ENCODE assay signal across 1 cellular context in genomic region chr1:207030522-207031009, GRCh38.
TF ChIP-seq lines count a peak whose summit lies in the region.

No MANE protein-coding gene starts in this region.

TF ChIP-seq in HepG2, 621 proteins besides CTCF, POLR2A, EP300 and RAD21 (continued from another document and continues in another):
- TF ChIP-seq KIAA2018 (CRISPR knock-in tag; IDR thresholded peaks at IDR 0.05; ENCODE audit: borderline replicate concordance) = no peak
- TF ChIP-seq ZNF350 (CRISPR knock-in tag; IDR thresholded peaks at IDR 0.05; ENCODE audit: borderline replicate concordance, low read depth) = no peak
- TF ChIP-seq ZNF670 (CRISPR knock-in tag; IDR thresholded peaks at IDR 0.05; ENCODE audit: borderline replicate concordance) = no peak
- peak; percentile 14; the same call in 1 of the 2 replicates for TF ChIP-seq ZMYM4 (CRISPR knock-in tag; IDR thresholded peaks at IDR 0.05)
- TF ChIP-seq ZNF513 (CRISPR knock-in tag; conservative IDR thresholded peaks at IDR 0.05) = no peak
- TF ChIP-seq ZNF234 (CRISPR knock-in tag; conservative IDR thresholded peaks at IDR 0.05) = no peak
- no peak for TF ChIP-seq ZNF800 (CRISPR knock-in tag; IDR thresholded peaks at IDR 0.05)
- TF ChIP-seq FUBP1 (CRISPR knock-in tag; IDR thresholded peaks at IDR 0.05; ENCODE audit: borderline replicate concordance) = no peak
- no peak for TF ChIP-seq ZNF276 (CRISPR knock-in tag; IDR thresholded peaks at IDR 0.05; ENCODE audit: low read depth)
- TF ChIP-seq ZNF253 (CRISPR knock-in tag; IDR thresholded peaks at IDR 0.05; ENCODE audit: borderline replicate concordance) = no peak
- 0 out of 2 replicates have a peak, but pooled peaks have one; percentile 24 for TF ChIP-seq TBX2 (CRISPR knock-in tag; IDR thresholded peaks at IDR 0.05; ENCODE audit: borderline replicate concordance)
- no peak for TF ChIP-seq ZNF788 (CRISPR knock-in tag; IDR thresholded peaks at IDR 0.05; ENCODE audit: borderline replicate concordance)
- no peak for TF ChIP-seq SIX4 (CRISPR knock-in tag; IDR thresholded peaks at IDR 0.05)
- no peak for TF ChIP-seq ZFP36 (IDR thresholded peaks at IDR 0.05; ENCODE audit: borderline replicate concordance, low read depth, low read length, partially characterized antibody)
- no peak for TF ChIP-seq HMG20A (CRISPR knock-in tag; IDR thresholded peaks at IDR 0.05; ENCODE audit: borderline replicate concordance)
- TF ChIP-seq PPARG (CRISPR knock-in tag; conservative IDR thresholded peaks at IDR 0.05) = peak; percentile 48; the same call in 1 of the 2 replicates
- no peak for TF ChIP-seq AHR (CRISPR knock-in tag; IDR thresholded peaks at IDR 0.05)
- TF ChIP-seq ZNF777 (CRISPR knock-in tag; IDR thresholded peaks at IDR 0.05) = no peak
- TF ChIP-seq TEF (CRISPR knock-in tag; IDR thresholded peaks at IDR 0.05) = no peak
- no peak for TF ChIP-seq SMARCC2 (IDR thresholded peaks at IDR 0.05)
- no peak for TF ChIP-seq JUNB (CRISPR knock-in tag; IDR thresholded peaks at IDR 0.05; ENCODE audit: borderline replicate concordance)
- 0 out of 2 replicates have a peak, but pooled peaks have one; percentile 9 for TF ChIP-seq CEBPG (CRISPR knock-in tag; IDR thresholded peaks at IDR 0.05)
- TF ChIP-seq ZNF577 (CRISPR knock-in tag; IDR thresholded peaks at IDR 0.05; ENCODE audit: borderline replicate concordance, low read depth) = no peak
- no peak for TF ChIP-seq ZNF576 (CRISPR knock-in tag; IDR thresholded peaks at IDR 0.05)
- no peak for TF ChIP-seq ZNF224 (CRISPR knock-in tag; IDR thresholded peaks at IDR 0.05)
- TF ChIP-seq ESRRA (CRISPR knock-in tag; IDR thresholded peaks at IDR 0.05; ENCODE audit: low read depth) = peak; percentile 29; the same call in 1 of the 2 replicates
- TF ChIP-seq MLLT10 (CRISPR knock-in tag; IDR thresholded peaks at IDR 0.05) = no peak
- no peak for TF ChIP-seq ZFP36L2 (CRISPR knock-in tag; IDR thresholded peaks at IDR 0.05)
- no peak for TF ChIP-seq ZBTB44 (CRISPR knock-in tag; IDR thresholded peaks at IDR 0.05)
- TF ChIP-seq ZNF850 (CRISPR knock-in tag; conservative IDR thresholded peaks at IDR 0.05) = no peak
- no peak for TF ChIP-seq NONO (IDR thresholded peaks at IDR 0.05)
- no peak for TF ChIP-seq NONO (CRISPR knock-in tag; conservative IDR thresholded peaks at IDR 0.05)
- no peak for TF ChIP-seq RFX1 (IDR thresholded peaks at IDR 0.05)
- no peak for TF ChIP-seq ZNF138 (CRISPR knock-in tag; IDR thresholded peaks at IDR 0.05; ENCODE audit: low read depth)
- 0 out of 2 replicates have a peak, but pooled peaks have one; percentile 7 for TF ChIP-seq RBFOX2 (IDR thresholded peaks at IDR 0.05; ENCODE audit: low read depth, low read length)
- no peak for TF ChIP-seq ZNF614 (CRISPR knock-in tag; IDR thresholded peaks at IDR 0.05; ENCODE audit: borderline replicate concordance)
- TF ChIP-seq FOXM1 (CRISPR knock-in tag; IDR thresholded peaks at IDR 0.05) = no peak
- no peak for TF ChIP-seq FOXA1 (IDR thresholded peaks at IDR 0.05)
- TF ChIP-seq FOXA1 (CRISPR knock-in tag; IDR thresholded peaks at IDR 0.05) = no peak
- TF ChIP-seq NR2F6 (IDR thresholded peaks at IDR 0.05) = peak; percentile 79
- peak; percentile 38; the same call in 1 of the 2 replicates for TF ChIP-seq NR2F6 (CRISPR knock-in tag; IDR thresholded peaks at IDR 0.05)
- TF ChIP-seq ZSCAN5A (CRISPR knock-in tag; IDR thresholded peaks at IDR 0.05; ENCODE audit: borderline replicate concordance) = 0 out of 2 replicates have a peak, but pooled peaks have one; percentile 14
- no peak for TF ChIP-seq ZNF510 (CRISPR knock-in tag; IDR thresholded peaks at IDR 0.05; ENCODE audit: low read depth)
- TF ChIP-seq SMAD9 (CRISPR knock-in tag; IDR thresholded peaks at IDR 0.05) = no peak
- TF ChIP-seq ZNF33B (CRISPR knock-in tag; IDR thresholded peaks at IDR 0.05) = no peak
- TF ChIP-seq RELA (CRISPR knock-in tag; IDR thresholded peaks at IDR 0.05) = no peak
- TF ChIP-seq RARG (CRISPR knock-in tag; IDR thresholded peaks at IDR 0.05; ENCODE audit: low read depth) = no peak
- no peak for TF ChIP-seq FOXK2 (IDR thresholded peaks at IDR 0.05)
- TF ChIP-seq MED13 (CRISPR knock-in tag; IDR thresholded peaks at IDR 0.05) = no peak
- no peak for TF ChIP-seq ZNF496 (CRISPR knock-in tag; IDR thresholded peaks at IDR 0.05; ENCODE audit: insufficient replicate concordance)
- no peak for TF ChIP-seq ZNF713 (CRISPR knock-in tag; IDR thresholded peaks at IDR 0.05)
